Comparison of ENCODE assay signal across 24 cellular contexts in genomic region chr21:41966341-41966833, GRCh38. TPM values are rescaled to one million over a fixed set of nuclear protein-coding genes. Genes with fewer than 3 reads are reported as not detected.
A peak's percentile ranks its signal among the peaks of the same experiment; 100 is the strongest.
DNase-seq lines count a peak whose midpoint lies in the region; ATAC-seq and TF ChIP-seq lines count a peak whose summit lies in the region.
"Had no signal": no experiment of that assay in that cellular context is flagged by ENCODE, and none has a peak within 500 bp of the region (broad histone marks: within the 10 kb centered on the region; RNA-seq: fewer than 3 reads in every experiment).

No MANE protein-coding gene starts in this region.

- H3K27me3 ChIP-seq in parathyroid adenoma (ENCODE audit: control insufficient read depth, insufficient read depth, low read length) = no peaks in the 10 kb centered on the region
- H3K27me3 ChIP-seq: SJCRH30, upper lobe of left lung had no signal

- ATAC-seq in esophagus mucosa = peak; percentile 17
- ATAC-seq: naive thymus-derived CD8-positive, alpha-beta T cell; T-helper 17 cell had no signal

- no peak overlapping the region for H3K4me3 ChIP-seq in parathyroid adenoma (ENCODE audit: low read depth, low read length)
- H3K4me3 ChIP-seq: prostate gland, SJCRH30, upper lobe of left lung had no signal

- H3K9me3 ChIP-seq in parathyroid adenoma (ENCODE audit: control insufficient read depth, low read length) = no peaks in the 10 kb centered on the region
- H3K9me3 ChIP-seq: prostate gland, SJCRH30, upper lobe of left lung had no signal

- H3K27ac ChIP-seq in parathyroid adenoma = no peak overlapping the region
- H3K27ac ChIP-seq: 22Rv1, SJCRH30, upper lobe of left lung, WERI-Rb-1 had no signal

- no peak overlapping the region for H2AFZ ChIP-seq in parathyroid adenoma

- no peaks in the 10 kb centered on the region for H3K79me2 ChIP-seq in parathyroid adenoma

- no peak overlapping the region for H3K9ac ChIP-seq in parathyroid adenoma

- H3K4me2 ChIP-seq in parathyroid adenoma (ENCODE audit: low read length) = peak overlapping the region; percentile 5

- DNase-seq in NCI-H146 (lab: John Stamatoyannopoulos, UW) (peak; percentile 42), NCI-H146 treated with DMSO at 0.1 percent for 48 hours (lab: John Stamatoyannopoulos, UW; ENCODE audit: unreplicated experiment) (no peak), RPMI7951 (ENCODE audit: low read depth) (peak; percentile 79), NCI-H526 treated with DMSO at 0.1 percent for 48 hours (lab: John Stamatoyannopoulos, UW) (no peak), NCI-H774 (lab: John Stamatoyannopoulos, UW) (no peak)
- DNase-seq in stimulated activated CD4-positive, alpha-beta T cell treated with anti-CD3 and anti-CD28 coated beads, Interleukin-2, amount 100 ng/mL, for 24 hours = no peak
- DNase-seq: activated naive CD4-positive, alpha-beta T cell treated with Interleukin-2 at 50 U/mL for 16 hours; aorta; cerebellar nuclear complex; DND-41; naive thymus-derived CD8-positive, alpha-beta T cell; NCI-H1694 treated with DMSO at 0.1 percent for 48 hours; NCI-H748 treated with DMSO at 0.1 percent for 48 hours; OCI-M1; SJCRH30; small intestine; stimulated activated CD4-positive, alpha-beta T cell treated with anti-CD3 and anti-CD28 coated beads, Interleukin-4, amount 100 ng/mL, for 24 hours; T-helper 17 cell; WERI-Rb-1 had no signal

- H3K4me1 ChIP-seq in parathyroid adenoma = no peaks in the 10 kb centered on the region
- H3K4me1 ChIP-seq: SJCRH30 had no signal

- H3K36me3 ChIP-seq in parathyroid adenoma (ENCODE audit: control insufficient read depth, insufficient read depth, low read length) = no peaks in the 10 kb centered on the region
- H3K36me3 ChIP-seq: prostate gland, SJCRH30, upper lobe of left lung, WERI-Rb-1 had no signal

- TF ChIP-seq CTCF in parathyroid adenoma (IDR thresholded peaks at IDR 0.05) = no peak

RNA-seq across cellular contexts. Expression of gene C2CD2, which starts 12.6 kb away (rescaled TPM):
- total RNA-seq in RPMI7951 (2014; rRNA removed; shearing (Covaris generic)) = 18.5 and 18.8 TPM in 2 replicates
- total RNA-seq in esophagus mucosa = 11.4 TPM

RNA-seq across cellular contexts. Expression of gene ZBTB21, which starts 43.8 kb away (rescaled TPM):
- 13.4 and 15.7 TPM in 2 replicates for total RNA-seq in RPMI7951 (2014; rRNA removed; shearing (Covaris generic))
- total RNA-seq in esophagus mucosa = 8.7 TPM

Comparison
In these comparisons a context has a peak if more than half of its experiments do, and no peak if none do; other contexts are left out.
1. DNase-seq: peak in NCI-H146 (single experiment) and RPMI7951 (single experiment); none in NCI-H146 treated with DMSO at 0.1 percent for 48 hours (single experiment), NCI-H526 treated with DMSO at 0.1 percent for 48 hours (single experiment), stimulated activated CD4-positive, alpha-beta T cell treated with anti-CD3 and anti-CD28 coated beads, Interleukin-2, amount 100 ng/mL, for 24 hours (0 of 2) and NCI-H774 (single experiment).